ENCODE assay signal across 9 cellular contexts in genomic region chr10:73060738-73061635, GRCh38. TPM values are rescaled to one million over a fixed set of nuclear protein-coding genes. Genes with fewer than 3 reads are reported as not detected.
DNase-seq lines count a peak whose midpoint lies in the region; TF ChIP-seq lines count a peak whose summit lies in the region.
"Had no signal": no experiment of that assay in that cellular context is flagged by ENCODE, and none has a peak within 500 bp of the region (broad histone marks: within the 10 kb centered on the region; RNA-seq: fewer than 3 reads in every experiment).

No MANE protein-coding gene starts in this region.

- H3K4me1 ChIP-seq in left ventricle myocardium inferior = peaks cover 34% of the 10 kb centered on the region

- H3K27me3 ChIP-seq in left ventricle myocardium inferior (ENCODE audit: low read depth) = no peaks in the 10 kb centered on the region

- intact Hi-C loops in left ventricle myocardium inferior (cut with micrococcal nuclease) = no loop called here

- H3K36me3 ChIP-seq in left ventricle myocardium inferior = peaks cover 61% of the 10 kb centered on the region

- no peak overlapping the region for H3K4me3 ChIP-seq in left ventricle myocardium inferior

- TF ChIP-seq CTCF in VCaP (conservative IDR thresholded peaks at IDR 0.05) (peak; percentile 69), left ventricle myocardium inferior (IDR thresholded peaks at IDR 0.05; ENCODE audit: borderline replicate concordance) (peak; percentile 38)

- DNase-seq in NOMO-1 treated with DMSO at 0.1 percent for 48 hours (lab: John Stamatoyannopoulos, UW; ENCODE audit: unreplicated experiment) (peak; percentile 29), NOMO-1 treated with dmso at 0.1 percent for 144 hours (lab: John Stamatoyannopoulos, UW; ENCODE audit: unreplicated experiment) (no peak), LHCN-M2 (ENCODE audit: low read depth) (peak; percentile 32), left ventricle myocardium inferior (no peak), superior temporal gyrus (ENCODE audit: extremely low spot score) (peak; percentile 52), activated gamma-delta T cell (lab: John Stamatoyannopoulos, UW) (no peak), hypothalamus (lab: John Stamatoyannopoulos, UW) (no peak)
- DNase-seq: activated T-cell treated with anti-CD3 and anti-CD28 coated beads, Interleukin-2, amount 50 U/mL, for 4 hours had no signal

- no peaks in the 10 kb centered on the region for H3K9me3 ChIP-seq in left ventricle myocardium inferior (replicated peaks)

- H3K27ac ChIP-seq in VCaP (no peak overlapping the region), left ventricle myocardium inferior (replicated peaks) (peak overlapping the region; percentile 57)

RNA-seq across cellular contexts. Expression of gene P4HA1, which starts 35.7 kb away (rescaled TPM):
- total RNA-seq in LHCN-M2 (2014; rRNA removed) (124 and 139 TPM in 2 replicates), left ventricle myocardium inferior (97.1 TPM)
- 53.4 TPM for polyA plus RNA-seq in LHCN-M2 (2012)

RNA-seq across cellular contexts. Expression of gene NUDT13, which starts 49.3 kb away (rescaled TPM):
- total RNA-seq in LHCN-M2 (2014; rRNA removed) = 2.9 TPM in 2 replicates
- 1.7 TPM for polyA plus RNA-seq in LHCN-M2 (2012)
- 5.6 TPM for total RNA-seq in left ventricle myocardium inferior

Comparison
In these comparisons a context has a peak if more than half of its experiments do, and no peak if none do; other contexts are left out.
1. DNase-seq: peak in NOMO-1 treated with DMSO at 0.1 percent for 48 hours (single experiment), LHCN-M2 (single experiment) and superior temporal gyrus (single experiment); none in NOMO-1 treated with dmso at 0.1 percent for 144 hours (single experiment), left ventricle myocardium inferior (single experiment), activated gamma-delta T cell (single experiment) and hypothalamus (0 of 51).